ENCODE assay signal across 18 cellular contexts in the genomic region with DNA sequence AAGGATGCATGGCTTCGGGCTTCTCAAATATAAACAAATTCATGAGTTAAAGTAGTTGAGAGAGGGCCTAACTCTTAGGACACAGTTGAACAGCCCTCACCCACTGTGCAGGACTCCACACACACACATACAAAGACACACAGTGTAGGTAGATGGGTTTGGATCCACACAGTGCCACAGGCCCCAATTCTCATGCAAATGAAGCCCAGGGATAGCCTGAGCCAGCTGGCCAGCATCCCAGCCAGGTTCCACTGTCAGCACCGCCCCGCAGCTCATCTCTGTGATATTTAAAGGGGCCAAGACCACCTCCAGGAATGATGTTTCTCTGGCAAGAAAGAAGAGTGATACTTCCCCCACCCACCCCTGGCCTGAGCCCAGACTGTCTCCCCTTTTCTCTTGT. TPM values are rescaled to one million over a fixed set of nuclear protein-coding genes. Genes with fewer than 3 reads are reported as not detected.
DNase-seq lines count a peak whose midpoint lies in the region; ATAC-seq and TF ChIP-seq lines count a peak whose summit lies in the region.
"Had no signal": no experiment of that assay in that cellular context is flagged by ENCODE, and none has a peak within 500 bp of the region (broad histone marks: within the 10 kb centered on the region; RNA-seq: fewer than 3 reads in every experiment).

No MANE protein-coding gene starts in this region.

- H3K4me1 ChIP-seq in OCI-LY3 (ENCODE audit: low read length) (peaks cover 32% of the 10 kb centered on the region), right lobe of liver (no peaks in the 10 kb centered on the region)
- H3K4me1 ChIP-seq: gastroesophageal sphincter, right atrium auricular region, testis had no signal

- peak; percentile 37 for DNase-seq in G401 (ENCODE audit: low spot score)
- DNase-seq in NCI-H1092 (lab: John Stamatoyannopoulos, UW): peak; percentile 34
- peak in 2 of 3 donors; percentile 39 to 54 for DNase-seq in right lobe of liver
- no peak for DNase-seq in NK-92 treated with Interleukin-12 subunit alpha and Interleukin-12 subunit beta, amount 100 ng/mL, for 24 hours (lab: John Stamatoyannopoulos, UW)
- DNase-seq in KBM-7: no peak
- DNase-seq in KG1 (lab: John Stamatoyannopoulos, UW): no peak
- DNase-seq: activated CD4-positive, CD25-positive, alpha-beta regulatory T cell; activated effector memory CD4-positive, alpha-beta T cell treated with Interleukin-2 at 50 U/mL for 16 hours; AML-193; mesendoderm; NCI-H2171; stimulated activated CD4-positive, alpha-beta T cell treated with anti-CD3 and anti-CD28 coated beads, Interleukin-1b, Interleukin-23, amount 100 ng/mL, for 48 hours; testis had no signal

- in situ Hi-C loops in G401 (cut with HindIII; ENCODE audit: low sequenced_read_pairs): no loop called here
- in situ Hi-C loops in KBM-7 (cut with MboI; ENCODE audit: low pct_unique_long_range_greater_than_20kb, low sequenced_read_pairs): no loop called here

- H3K27me3 ChIP-seq in OCI-LY3 (ENCODE audit: low read depth, low read length): no peaks in the 10 kb centered on the region
- no peaks in the 10 kb centered on the region for H3K27me3 ChIP-seq in right lobe of liver
- H3K27me3 ChIP-seq: gastroesophageal sphincter, neutrophil, right atrium auricular region, testis had no signal

- peak overlapping the region; percentile 60; the same call in 1 of the 2 replicates for H3K4me2 ChIP-seq in OCI-LY3 (ENCODE audit: low read length)

- H3K27ac ChIP-seq in OCI-LY3 (ENCODE audit: low read length) (peak overlapping the region; percentile 69), right lobe of liver (no peak overlapping the region)
- H3K27ac ChIP-seq: gastroesophageal sphincter, neutrophil, right atrium auricular region, testis had no signal

- no peak overlapping the region for H2AFZ ChIP-seq in OCI-LY3 (ENCODE audit: low read depth, low read length)

- no peaks in the 10 kb centered on the region for H4K20me1 ChIP-seq in OCI-LY3 (ENCODE audit: insufficient read depth, low read length)

- no peak overlapping the region for H3K9ac ChIP-seq in OCI-LY3 (ENCODE audit: low read length)

- WGBS in right lobe of liver (ENCODE audit: insufficient coverage, low coverage, low lambda C conversion rate, missing lambda C conversion rate): 51% methylated on average over 2 of the region's 3 CpGs

- no peak for TF ChIP-seq CTCF in OCI-LY3 (IDR thresholded peaks at IDR 0.05; ENCODE audit: low read depth, low read length)
- no peak for TF ChIP-seq CTCF in right lobe of liver (IDR thresholded peaks at IDR 0.05)

- peaks cover 3% of the 10 kb centered on the region; the same call in 1 of the 2 replicates for H3K9me3 ChIP-seq in OCI-LY3 (ENCODE audit: insufficient read depth, low read length)
- H3K9me3 ChIP-seq in right lobe of liver: no peaks in the 10 kb centered on the region
- H3K9me3 ChIP-seq: gastroesophageal sphincter, neutrophil, right atrium auricular region, testis had no signal

- H3K4me3 ChIP-seq in OCI-LY3 (ENCODE audit: low read length) (0 out of 2 replicates have a peak overlapping the region, but pooled peaks have one; percentile 5), right lobe of liver (no peak overlapping the region)
- H3K4me3 ChIP-seq: gastroesophageal sphincter, right atrium auricular region, testis had no signal

- H3K36me3 ChIP-seq in OCI-LY3 (replicated peaks; ENCODE audit: low read depth, low read length) (peaks cover 5% of the 10 kb centered on the region), right lobe of liver (peaks cover 0 to 6% (median 3%) of the 10 kb centered on the region in 4 donors)

- no peak for TF ChIP-seq POLR2A in right lobe of liver (IDR thresholded peaks at IDR 0.05)

- intact Hi-C loops in right lobe of liver (cut with DNase I): no loop called here

- no peaks in the 10 kb centered on the region for H3K79me2 ChIP-seq in OCI-LY3 (ENCODE audit: low read length)

- peak; percentile 40 to 69 (median 65) for ATAC-seq in right lobe of liver
- ATAC-seq in HG03521 (IDR thresholded peaks at IDR 0.05; ENCODE audit: unreplicated experiment): no peak
- ATAC-seq: gastroesophageal sphincter had no signal

RNA-seq across cellular contexts. Expression of a gene that starts 11.7 kb away (rescaled TPM):
- 2.3 and 3.3 TPM in 2 replicates for total RNA-seq in G401 (2014; rRNA removed; shearing (Covaris generic))
- 100 to 1,000 TPM in 3 of 6 experiments, 10 to 100 TPM in 3; 11.6 to 134 (median 83.9) TPM for total RNA-seq in right lobe of liver

RNA-seq across cellular contexts. Expression of a gene that starts 30.7 kb away (rescaled TPM):
- 12.6 and 13.1 TPM in 2 replicates for total RNA-seq in G401 (2014; rRNA removed; shearing (Covaris generic))
- total RNA-seq in right lobe of liver: 100 to 1,000 TPM in 1 of 6 experiments, 10 to 100 TPM in 5; 19.6 to 104 (median 31.5) TPM

Comparison
In these comparisons a context has a peak if more than half of its experiments do, and no peak if none do; other contexts are left out.
1. DNase-seq: peak in G401 (single experiment), NCI-H1092 (single experiment) and right lobe of liver (2 of 3); none in NK-92 treated with Interleukin-12 subunit alpha and Interleukin-12 subunit beta, amount 100 ng/mL, for 24 hours (single experiment), KBM-7 (single experiment) and KG1 (single experiment).